In genomic region chr21:37425684-37426083, GRCh38 we compare ENCODE assay signal across 32 cellular contexts. TPM values are rescaled to one million over a fixed set of nuclear protein-coding genes. Genes with fewer than 3 reads are reported as not detected.
DNase-seq lines count a peak whose midpoint lies in the region; ATAC-seq and TF ChIP-seq lines count a peak whose summit lies in the region.
"Had no signal": no experiment of that assay in that cellular context is flagged by ENCODE, and none has a peak within 500 bp of the region (broad histone marks: within the 10 kb centered on the region; RNA-seq: fewer than 3 reads in every experiment).

No MANE protein-coding gene starts in this region.

- H3K27me3 ChIP-seq in breast epithelium (no peaks in the 10 kb centered on the region), Caco-2 (replicated peaks; ENCODE audit: control insufficient read depth, insufficient read depth, low read length) (no peaks in the 10 kb centered on the region)
- H3K27me3 ChIP-seq: BE2C, esophagus muscularis mucosa, foreskin keratinocyte, left lung had no signal

- H3K36me3 Mint-ChIP-seq in MCF 10A (ENCODE audit: insufficient read depth, unreplicated experiment) (peaks cover 45% of the 10 kb centered on the region), Caco-2 (ENCODE audit: insufficient read depth, unreplicated experiment) (peaks cover 30% of the 10 kb centered on the region), progenitor cell of endocrine pancreas (ENCODE audit: insufficient read depth) (peaks cover 27% of the 10 kb centered on the region)
- peaks cover 22% of the 10 kb centered on the region for H3K36me3 Mint-ChIP-seq in central memory CD8-positive, alpha-beta T cell (ENCODE audit: insufficient read depth)

- TF ChIP-seq POLR2A in breast epithelium (IDR thresholded peaks at IDR 0.05): no peak

- no peak overlapping the region for H3K27ac ChIP-seq in breast epithelium
- H3K27ac ChIP-seq: coronary artery, esophagus muscularis mucosa, foreskin keratinocyte, left lung had no signal

- H3K4me1 Mint-ChIP-seq in MCF 10A (ENCODE audit: insufficient read depth, unreplicated experiment): peaks cover 9% of the 10 kb centered on the region
- H3K4me1 Mint-ChIP-seq in Caco-2 (ENCODE audit: low read depth, unreplicated experiment): peaks cover 6% of the 10 kb centered on the region
- H3K4me1 Mint-ChIP-seq in central memory CD8-positive, alpha-beta T cell: peaks cover 58% of the 10 kb centered on the region
- H3K4me1 Mint-ChIP-seq in progenitor cell of endocrine pancreas (ENCODE audit: low read depth): peaks cover 18% of the 10 kb centered on the region

- H3K4me1 ChIP-seq in breast epithelium: no peaks in the 10 kb centered on the region
- peaks cover 6% of the 10 kb centered on the region; the same call in 1 of the 2 replicates for H3K4me1 ChIP-seq in Caco-2

- CTCF ChIA-PET in MCF 10A (lab: Yijun Ruan, JAX) (no interaction called here), Caco-2 (lab: Charles Lee) (no interaction called here)

- H3K4me3 ChIP-seq in breast epithelium (no peak overlapping the region), Caco-2 (ENCODE audit: low read depth, low read length) (no peak overlapping the region)
- H3K4me3 ChIP-seq: esophagus muscularis mucosa, left lung, smooth muscle cell had no signal

- H3K9me3 ChIP-seq in breast epithelium (no peaks in the 10 kb centered on the region), Caco-2 (no peaks in the 10 kb centered on the region; the same call in 1 of the 2 replicates)
- H3K9me3 ChIP-seq: BE2C, esophagus muscularis mucosa, left lung, SK-N-SH had no signal

- H3K4me3 Mint-ChIP-seq in MCF 10A (ENCODE audit: unreplicated experiment): no peak overlapping the region
- no peak overlapping the region for H3K4me3 Mint-ChIP-seq in Caco-2 (ENCODE audit: unreplicated experiment)
- H3K4me3 Mint-ChIP-seq in central memory CD8-positive, alpha-beta T cell: peak overlapping the region; percentile 16
- no peak overlapping the region for H3K4me3 Mint-ChIP-seq in progenitor cell of endocrine pancreas (ENCODE audit: low read depth)
- H3K4me3 Mint-ChIP-seq: T-helper 1 cell treated with Interleukin-12 subunit alpha and Interleukin-12 subunit beta and Interleukin-4 antibody, amounts not matched to agents 30 μg/mL and 1 μg/mL, for 36 hours; type B pancreatic cell had no signal

- POLR2A ChIA-PET in MCF 10A (lab: Yijun Ruan, JAX) (interaction anchor here (0.7 kb wide), 1 partner anchor 326 kb away, joined by 3 read pairs; no protein-coding TSS in a partner anchor), Caco-2 (lab: Charles Lee) (no interaction called here)

- no TSS peak for BruUV-seq in MCF 10A (replicated peaks; lab: Mats Ljungman, UMichigan)
- BruUV-seq in Caco-2 (replicated peaks; lab: Mats Ljungman, UMichigan): no TSS peak

- DNase-seq in MCF 10A (ENCODE audit: unreplicated experiment) (no peak), breast epithelium (ENCODE audit: low spot score in 2 of 2) (no peak), Caco-2 (no peak), progenitor cell of endocrine pancreas (ENCODE audit: low spot score, unreplicated experiment) (no peak)
- DNase-seq in central memory CD8-positive, alpha-beta T cell (ENCODE audit: low spot score in 2 of 2): no peak
- DNase-seq in stimulated activated CD4-positive, alpha-beta T cell treated with anti-CD3 and anti-CD28 coated beads, Interleukin-4, amount 100 ng/mL, for 1 hour: no peak
- no peak for DNase-seq in activated CD4-positive, CD25-positive, alpha-beta regulatory T cell (lab: John Stamatoyannopoulos, UW)
- DNase-seq: activated CD4-positive, alpha-beta T cell treated with anti-CD3 and anti-CD28 coated beads for 4 hours; activated naive CD4-positive, alpha-beta T cell; activated T-cell treated with anti-CD3 and anti-CD28 coated beads, Interleukin-2, amount 50 U/mL, for 48 hours; amniotic stem cell; BE2C; COR-L47; DMS79 treated with DMSO at 0.1 percent for 48 hours; foreskin keratinocyte; GF-D8; HCEC 1CT; hippocampal formation; KG1; left lung; MM.1S; naive B cell; NCI-H1417 treated with DMSO at 0.1 percent for 48 hours; NCI-H446; SK-N-SH; stimulated activated CD4-positive, alpha-beta T cell treated with anti-CD3 and anti-CD28 coated beads, Interleukin-2, amount 100 ng/mL, for 24 hours had no signal

- TF ChIP-seq CTCF in MCF 10A (IDR thresholded peaks at IDR 0.05; ENCODE audit: unreplicated experiment) (no peak), breast epithelium (IDR thresholded peaks at IDR 0.05) (no peak), Caco-2 (IDR thresholded peaks at IDR 0.05; ENCODE audit: insufficient read depth in 1 of 2, low read depth in 1 of 2, low read length in 1 of 2, severe bottlenecking in 1 of 2, unreplicated experiment in 1 of 2) (no peak), progenitor cell of endocrine pancreas (IDR thresholded peaks at IDR 0.05; ENCODE audit: unreplicated experiment) (no peak)

- no peaks in the 10 kb centered on the region for H3K36me3 ChIP-seq in breast epithelium
- H3K36me3 ChIP-seq in Caco-2 (ENCODE audit: control insufficient read depth, insufficient read depth, low read length): 0 out of 2 replicates have a peak, but pooled peaks cover 1% of the 10 kb centered on the region

- no peak for ATAC-seq in central memory CD8-positive, alpha-beta T cell (replicated peaks; ENCODE audit: extremely low read depth, poor library complexity, severe bottlenecking)
- no peak for ATAC-seq in HG03565 (IDR thresholded peaks at IDR 0.05; ENCODE audit: unreplicated experiment)
- ATAC-seq: foreskin keratinocyte, left lung had no signal

- no peaks in the 10 kb centered on the region for H3K27me3 Mint-ChIP-seq in MCF 10A (ENCODE audit: insufficient read depth, unreplicated experiment)
- H3K27me3 Mint-ChIP-seq in Caco-2 (ENCODE audit: insufficient read depth, unreplicated experiment): no peaks in the 10 kb centered on the region
- H3K27me3 Mint-ChIP-seq in central memory CD8-positive, alpha-beta T cell: no peaks in the 10 kb centered on the region
- H3K27me3 Mint-ChIP-seq in progenitor cell of endocrine pancreas: no peaks in the 10 kb centered on the region
- H3K27me3 Mint-ChIP-seq: naive B cell, type B pancreatic cell had no signal

- H3K9me3 Mint-ChIP-seq in MCF 10A (ENCODE audit: unreplicated experiment): no peaks in the 10 kb centered on the region
- peaks cover 12% of the 10 kb centered on the region for H3K9me3 Mint-ChIP-seq in Caco-2 (ENCODE audit: unreplicated experiment)
- no peaks in the 10 kb centered on the region for H3K9me3 Mint-ChIP-seq in central memory CD8-positive, alpha-beta T cell
- H3K9me3 Mint-ChIP-seq in progenitor cell of endocrine pancreas (ENCODE audit: low read depth): peaks cover 13% of the 10 kb centered on the region
- H3K9me3 Mint-ChIP-seq: T-helper 1 cell treated with Interleukin-12 subunit alpha and Interleukin-12 subunit beta and Interleukin-4 antibody, amounts not matched to agents 30 μg/mL and 1 μg/mL, for 36 hours had no signal

- intact Hi-C loops in MCF 10A (cut with micrococcal nuclease): no loop called here
- intact Hi-C loops in breast epithelium (cut with DNase I; ENCODE audit: low total_unique reads): no loop called here
- intact Hi-C loops in Caco-2 (cut with micrococcal nuclease; ENCODE audit: unreplicated experiment): no loop called here

- H3K27ac Mint-ChIP-seq in MCF 10A (ENCODE audit: low read depth, unreplicated experiment) (peak overlapping the region; percentile 58), Caco-2 (ENCODE audit: unreplicated experiment) (peak overlapping the region; percentile 8), progenitor cell of endocrine pancreas (peak overlapping the region; percentile 69)
- no peak overlapping the region for H3K27ac Mint-ChIP-seq in central memory CD8-positive, alpha-beta T cell (ENCODE audit: low read depth)
- H3K27ac Mint-ChIP-seq: T-helper 1 cell treated with Interleukin-12 subunit alpha and Interleukin-12 subunit beta and Interleukin-4 antibody, amounts not matched to agents 30 μg/mL and 1 μg/mL, for 36 hours; type B pancreatic cell had no signal

RNA-seq across cellular contexts. Expression of gene DYRK1A, which starts 59.1 kb away (rescaled TPM):
- total RNA-seq in MCF 10A (2022) (58.6 and 63.1 TPM in 2 replicates), breast epithelium (100 to 1,000 TPM in 1 of 3 donors, 10 to 100 TPM in 2; 71.7 to 138 (median 93.1) TPM), Caco-2 (2022) (50.9 and 51.5 TPM in 2 replicates), progenitor cell of endocrine pancreas (83.5 and 90.3 TPM in 2 replicates)
